ENCODE assay signal across 13 cellular contexts in genomic region chr4:41814565-41814964, GRCh38.
A peak's percentile ranks its signal among the peaks of the same experiment; 100 is the strongest.
DNase-seq lines count a peak whose midpoint lies in the region; ATAC-seq and TF ChIP-seq lines count a peak whose summit lies in the region.
"Had no signal": no experiment of that assay in that cellular context is flagged by ENCODE, and none has a peak within 500 bp of the region (broad histone marks: within the 10 kb centered on the region; RNA-seq: fewer than 3 reads in every experiment).

No MANE protein-coding gene starts in this region.

- no peak for ATAC-seq in HG03280 (IDR thresholded peaks at IDR 0.05; ENCODE audit: unreplicated experiment)
- ATAC-seq: activated T-cell treated with anti-CD3 and anti-CD28 coated beads, Interleukin-2, amount 50 U/mL, for 4 hours; T-cell had no signal

- no peaks in the 10 kb centered on the region for H3K4me1 ChIP-seq in osteoblast (ENCODE audit: insufficient read depth, low read length)
- H3K4me1 ChIP-seq: spleen had no signal

- H3K27ac ChIP-seq in osteoblast (ENCODE audit: low read depth, low read length), result no peak overlapping the region
- H3K27ac ChIP-seq: spleen had no signal

- no peaks in the 10 kb centered on the region for H3K9me3 ChIP-seq in osteoblast (ENCODE audit: low read depth, low read length)

- in situ Hi-C loops in SK-MEL-5 (cut with HindIII; ENCODE audit: low pct_unique_long_range_greater_than_20kb, low sequenced_read_pairs), result no loop called here

- TF ChIP-seq CTCF in fibroblast of villous mesenchyme (IDR thresholded peaks at IDR 0.05; ENCODE audit: insufficient read depth, low read depth, low read length) (peak; percentile 49), osteoblast (IDR thresholded peaks at IDR 0.05; ENCODE audit: extremely low read depth, low read depth, low read length) (peak; percentile 38), Calu3 (IDR thresholded peaks at IDR 0.05; ENCODE audit: unreplicated experiment) (no peak)

- DNase-seq in EL, result peak; percentile 19
- DNase-seq in SK-MEL-5 (ENCODE audit: low read depth, low spot score), result peak; percentile 66
- peak; percentile 14 for DNase-seq in fibroblast of villous mesenchyme (ENCODE audit: low read depth)
- no peak for DNase-seq in osteoblast (ENCODE audit: insufficient read length, low spot score, missing footprints)
- DNase-seq in NK-92 (lab: John Stamatoyannopoulos, UW; ENCODE audit: unreplicated experiment), result no peak
- DNase-seq in Calu3, result no peak
- DNase-seq in stimulated activated CD4-positive, alpha-beta T cell treated with anti-CD3 and anti-CD28 coated beads, Interleukin-15, amount 100 ng/mL, for 24 hours, result no peak
- DNase-seq: activated T-cell treated with anti-CD3 and anti-CD28 coated beads, Interleukin-2, amount 50 U/mL, for 4 hours; spleen; stimulated activated naive CD4-positive, alpha-beta T cell treated with Interleukin-2 at 50 U/mL for 16 hours; T-cell had no signal

- H3K4me3 Mint-ChIP-seq in Calu3 (ENCODE audit: low read depth, unreplicated experiment), result no peak overlapping the region
- H3K4me3 Mint-ChIP-seq: activated T-cell treated with anti-CD3 and anti-CD28 coated beads, Interleukin-2, amount 50 U/mL, for 4 hours; T-cell had no signal

- CTCF ChIA-PET in Calu3 (lab: Charles Lee), result no interaction called here

- H3K27me3 ChIP-seq in osteoblast (ENCODE audit: insufficient read depth, low read length), result no peaks in the 10 kb centered on the region

- intact Hi-C loops in Calu3 (cut with micrococcal nuclease; ENCODE audit: unreplicated experiment), result no loop called here

- no peaks in the 10 kb centered on the region for H3K36me3 ChIP-seq in osteoblast (ENCODE audit: insufficient read depth, low read length)
- H3K36me3 ChIP-seq: spleen had no signal

- no peaks in the 10 kb centered on the region for H4K20me1 ChIP-seq in osteoblast (ENCODE audit: insufficient read depth, low read length)

- H2AFZ ChIP-seq in osteoblast (ENCODE audit: low read length), result no peak overlapping the region

- H3K36me3 Mint-ChIP-seq in Calu3 (ENCODE audit: insufficient read depth, unreplicated experiment), result no peaks in the 10 kb centered on the region
- H3K36me3 Mint-ChIP-seq: T-cell had no signal

- peaks cover 62% of the 10 kb centered on the region for H3K27me3 Mint-ChIP-seq in Calu3 (ENCODE audit: unreplicated experiment)

- no peaks in the 10 kb centered on the region for H3K79me2 ChIP-seq in osteoblast (ENCODE audit: insufficient read depth, low read length)

- no peak overlapping the region for H3K4me2 ChIP-seq in osteoblast (ENCODE audit: insufficient read depth, low read length)

- BruUV-seq in Calu3 (replicated peaks; lab: Mats Ljungman, UMichigan), result no TSS peak

- no peak overlapping the region for H3K27ac Mint-ChIP-seq in Calu3 (ENCODE audit: unreplicated experiment)
- H3K27ac Mint-ChIP-seq: T-cell had no signal

- H3K4me3 ChIP-seq in fibroblast of villous mesenchyme (ENCODE audit: low read depth, low read length) (no peak overlapping the region), osteoblast (ENCODE audit: insufficient read depth, low read length) (no peak overlapping the region)
- H3K4me3 ChIP-seq: lung, spleen had no signal

- H3K9me3 Mint-ChIP-seq in Calu3 (ENCODE audit: low read depth, unreplicated experiment), result peaks cover 4% of the 10 kb centered on the region
- H3K9me3 Mint-ChIP-seq: activated T-cell treated with anti-CD3 and anti-CD28 coated beads, Interleukin-2, amount 50 U/mL, for 4 hours had no signal

- no peaks in the 10 kb centered on the region for H3K4me1 Mint-ChIP-seq in Calu3 (ENCODE audit: low read depth, unreplicated experiment)
- H3K4me1 Mint-ChIP-seq: T-cell had no signal

Comparison
In these comparisons a context has a peak if more than half of its experiments do, and no peak if none do; other contexts are left out.
1. DNase-seq: peak in EL (single experiment), SK-MEL-5 (single experiment) and fibroblast of villous mesenchyme (single experiment); none in osteoblast (single experiment), NK-92 (single experiment), Calu3 (single experiment) and stimulated activated CD4-positive, alpha-beta T cell treated with anti-CD3 and anti-CD28 coated beads, Interleukin-15, amount 100 ng/mL, for 24 hours (single experiment).